Comparison of ENCODE assay signal across 33 cellular contexts in the genomic region with DNA sequence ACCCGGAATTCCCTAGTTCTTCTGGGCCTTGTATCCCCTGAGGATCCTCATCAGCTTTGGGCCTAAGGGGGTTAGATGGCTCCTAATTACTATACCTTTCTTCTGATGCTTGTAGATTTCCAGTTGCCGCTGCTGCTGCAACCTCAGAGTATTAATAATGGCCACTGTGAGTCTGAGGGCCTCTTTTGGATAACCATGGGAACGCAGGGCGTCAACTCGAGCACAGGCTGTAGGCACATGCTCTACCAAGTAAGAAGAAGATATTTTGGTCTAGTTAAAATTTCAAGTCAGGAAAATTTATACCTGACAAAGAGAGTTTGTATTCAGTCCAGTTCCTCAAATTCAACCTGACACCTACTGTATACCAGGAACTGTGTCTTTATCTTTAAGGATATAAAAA. TPM values are rescaled to one million over a fixed set of nuclear protein-coding genes. Genes with fewer than 3 reads are reported as not detected.
DNase-seq lines count a peak whose midpoint lies in the region; ATAC-seq, FAIRE-seq and TF ChIP-seq lines count a peak whose summit lies in the region.
"Had no signal": no experiment of that assay in that cellular context is flagged by ENCODE, and none has a peak within 500 bp of the region (broad histone marks: within the 10 kb centered on the region; RNA-seq: fewer than 3 reads in every experiment).

No MANE protein-coding gene starts in this region.

- 0 out of 2 replicates have a peak, but pooled peaks cover 4% of the 10 kb centered on the region for H4K20me1 ChIP-seq in K562 (replicated peaks; ENCODE audit: control insufficient read depth, insufficient read depth, low read length)
- H4K20me1 ChIP-seq: BLaER1; BLaER1 treated with 17β-estradiol and CSF1 and Interleukin-3, amounts not matched to agents 10 nM and 100 nM had no signal

- H3K27me3 ChIP-seq in K562 (ENCODE audit: control insufficient read depth in 2 of 2, insufficient read depth in 2 of 2, low read length in 2 of 2), result no peaks in the 10 kb centered on the region
- H3K27me3 ChIP-seq: BE2C; BLaER1; BLaER1 treated with 17β-estradiol and CSF1 and Interleukin-3, amounts not matched to agents 10 nM and 100 nM had no signal

- ATAC-seq in K562 (no peak), GM21390 (IDR thresholded peaks at IDR 0.05; ENCODE audit: unreplicated experiment) (no peak)
- ATAC-seq: A549; CD8-positive, alpha-beta T cell had no signal

- intact Hi-C loops in K562 (cut with micrococcal nuclease), result no loop called here

- POLR2A ChIA-PET in K562 (lab: Yijun Ruan, JAX), result interaction anchor here (0.6 to 1.2 kb wide), 3 partner anchors 10 to 504 kb away, joined by 3 to 4 read pairs (median 3); no protein-coding TSS in a partner anchor

- H3K27ac ChIP-seq in K562 (ENCODE audit: extremely low read depth, low read depth, low read length), result no peak overlapping the region
- H3K27ac ChIP-seq: 22Rv1; A549; BLaER1; BLaER1 treated with 17β-estradiol and CSF1 and Interleukin-3, amounts not matched to agents 10 nM and 100 nM; C4-2B had no signal

- peaks cover 32 to 34% of the 10 kb centered on the region in 2 experiments for H3K4me1 ChIP-seq in K562 (replicated peaks in 1 of 2; ENCODE audit: control insufficient read depth in 2 of 2, insufficient read depth in 2 of 2, low read length in 2 of 2)
- H3K4me1 ChIP-seq: BE2C; BLaER1; BLaER1 treated with 17β-estradiol and CSF1 and Interleukin-3, amounts not matched to agents 10 nM and 100 nM; Caco-2 had no signal

- peaks cover 9% of the 10 kb centered on the region for H3K27me3 Mint-ChIP-seq in osteocyte (ENCODE audit: unreplicated experiment)
- H3K27me3 Mint-ChIP-seq: B cell; CD4-positive, alpha-beta memory T cell; CD4-positive, alpha-beta T cell; CD8-positive, alpha-beta memory T cell had no signal

- no peaks in the 10 kb centered on the region for H3K9me1 ChIP-seq in K562 (ENCODE audit: control insufficient read depth, insufficient read depth, low read length)

- no peaks in the 10 kb centered on the region for H3K79me2 ChIP-seq in K562 (ENCODE audit: control insufficient read depth, insufficient read depth, low read length)

- TF ChIP-seq EP300 in K562 (IDR thresholded peaks at IDR 0.05; ENCODE audit: low read length), result no peak

- no peak for TF ChIP-seq POLR2A in K562 (conservative IDR thresholded peaks at IDR 0.05)

- WGBS in K562 (ENCODE audit: insufficient coverage, low coverage, missing lambda C conversion rate), result 30% methylated on average over 5 of the region's 5 CpGs

- H3K27ac Mint-ChIP-seq in osteocyte (ENCODE audit: unreplicated experiment), result no peak overlapping the region
- H3K27ac Mint-ChIP-seq: B cell; CD14-positive monocyte; CD4-positive, alpha-beta memory T cell; CD4-positive, alpha-beta T cell; CD4-positive, CD25-positive, alpha-beta regulatory T cell; CD8-positive, alpha-beta memory T cell; CD8-positive, alpha-beta T cell had no signal

- no peaks in the 10 kb centered on the region for H3K36me3 Mint-ChIP-seq in osteocyte (ENCODE audit: unreplicated experiment)
- H3K36me3 Mint-ChIP-seq: CD14-positive monocyte; CD4-positive, CD25-positive, alpha-beta regulatory T cell had no signal

- FAIRE-seq in K562 (lab: Jason Lieb, UNC), result no peak
- FAIRE-seq: A204.1, A549, D721Med had no signal

- H3K4me3 ChIP-seq in K562, result no peak overlapping the region
- H3K4me3 ChIP-seq: A549; BLaER1; BLaER1 treated with 17β-estradiol and CSF1 and Interleukin-3, amounts not matched to agents 10 nM and 100 nM had no signal

- BruUV-seq in K562 (replicated peaks; lab: Mats Ljungman, UMichigan), result no TSS peak

- in situ Hi-C loops in K562 (cut with MboI), result no loop called here

- H3K9me3 Mint-ChIP-seq in osteocyte (ENCODE audit: unreplicated experiment), result no peaks in the 10 kb centered on the region
- H3K9me3 Mint-ChIP-seq: CD14-positive monocyte; CD4-positive, alpha-beta memory T cell; CD4-positive, alpha-beta T cell; CD4-positive, CD25-positive, alpha-beta regulatory T cell; CD8-positive, alpha-beta memory T cell; CD8-positive, alpha-beta T cell had no signal

- H3K9ac ChIP-seq in K562 (ENCODE audit: insufficient read depth in 1 of 2, low read depth in 2 of 2, low read length in 2 of 2), result no peak overlapping the region
- H3K9ac ChIP-seq: BLaER1; BLaER1 treated with 17β-estradiol and CSF1 and Interleukin-3, amounts not matched to agents 10 nM and 100 nM had no signal

- no peak for TF ChIP-seq RAD21 in K562 (CRISPR knock-in tag; conservative IDR thresholded peaks at IDR 0.05 in 1 of 2, IDR thresholded peaks at IDR 0.05 in 1 of 2)

- DNase-seq in K562 (ENCODE audit: extremely low read depth in 1 of 4, low spot score in 3 of 4) (peak in 1 of 4 experiments; percentile 37), osteocyte (ENCODE audit: extremely low spot score, unreplicated experiment) (peak; percentile 13)
- DNase-seq in activated CD4-positive, alpha-beta T cell treated with anti-CD3 and anti-CD28 coated beads, Interleukin-2, amount 50 U/mL, for 1 hour, result no peak
- DNase-seq: 8988T; ACHN; AML-193; BE2C; C1 segment of cervical spinal cord; Caco-2; Calu3; CD4-positive, alpha-beta memory T cell; CD4-positive, alpha-beta T cell; CD4-positive, CD25-positive, alpha-beta regulatory T cell; CD8-positive, alpha-beta memory T cell; CD8-positive, alpha-beta T cell; COR-L47; DMS 273 treated with DMSO at 0.1 percent for 48 hours; DMS153; DMS53; DMS79; DMS79 treated with DMSO at 0.1 percent for 48 hours; DND-41; EL had no signal

- H3K4me2 ChIP-seq in K562 (ENCODE audit: insufficient read depth, low read length), result no peak overlapping the region
- H3K4me2 ChIP-seq: A549; BLaER1; BLaER1 treated with 17β-estradiol and CSF1 and Interleukin-3, amounts not matched to agents 10 nM and 100 nM had no signal

- H3K9me3 ChIP-seq in K562 (replicated peaks; ENCODE audit: control insufficient read depth, insufficient read depth, low read depth, low read length), result no peaks in the 10 kb centered on the region
- H3K9me3 ChIP-seq: A549, BE2C, BLaER1, Caco-2 had no signal

- no peak overlapping the region for H2AFZ ChIP-seq in K562 (ENCODE audit: low read depth, low read length)

- CTCF ChIA-PET in K562 (lab: Yijun Ruan, JAX; ENCODE audit: low intra/inter-chr PET ratio), result no interaction called here

- no peaks in the 10 kb centered on the region for H3K4me1 Mint-ChIP-seq in osteocyte (ENCODE audit: unreplicated experiment)
- H3K4me1 Mint-ChIP-seq: B cell; CD4-positive, alpha-beta memory T cell; CD4-positive, CD25-positive, alpha-beta regulatory T cell; CD8-positive, alpha-beta memory T cell had no signal

- H3K36me3 ChIP-seq in K562 (ENCODE audit: control insufficient read depth, insufficient read depth, low read length), result no peaks in the 10 kb centered on the region
- H3K36me3 ChIP-seq: BE2C; BLaER1; BLaER1 treated with 17β-estradiol and CSF1 and Interleukin-3, amounts not matched to agents 10 nM and 100 nM had no signal

- TF ChIP-seq CTCF in K562 (IDR thresholded peaks at IDR 0.05 in 2 of 3, conservative IDR thresholded peaks at IDR 0.05 in 1 of 3; ENCODE audit: insufficient read depth in 2 of 3, low read depth in 1 of 3, low read length in 3 of 3), result peak in 1 of 3 experiments; percentile 14; a peak in 1 of 6 replicates
- no peak for TF ChIP-seq CTCF in osteocyte (IDR thresholded peaks at IDR 0.05)

- H3K4me3 Mint-ChIP-seq in osteocyte (ENCODE audit: unreplicated experiment), result no peak overlapping the region
- H3K4me3 Mint-ChIP-seq: B cell; CD14-positive monocyte; CD4-positive, alpha-beta memory T cell; CD4-positive, alpha-beta T cell; CD4-positive, CD25-positive, alpha-beta regulatory T cell; CD8-positive, alpha-beta memory T cell; CD8-positive, alpha-beta T cell had no signal

RNA-seq across cellular contexts. Expression of gene UROD, which starts 28.2 kb away (rescaled TPM):
- total RNA-seq in K562 (2011; cell fraction: chromatin; rRNA removed; ENCODE audit: low replicate concordance), result 626 and 1,262 TPM in 2 replicates
- 1,054 and 1,087 TPM in 2 replicates for total RNA-seq in K562 (2011; cell fraction: nucleolus; rRNA removed)
- 885 and 908 TPM in 2 replicates for total RNA-seq in K562 (2011; cell fraction: nucleoplasm; rRNA removed)
- total RNA-seq in K562 (2014; rRNA removed), result 781 and 785 TPM in 2 replicates
- total RNA-seq in K562 (2014; rRNA removed; fragmentation: Illumina TruSeq; extraction: Trizol), result 415 and 533 TPM in 2 replicates
- total RNA-seq in K562 (2015; rRNA removed; fragmentation: Illumina TruSeq; extraction: Trizol), result 534 and 555 TPM in 2 replicates
- total RNA-seq in K562 (2021), result 636 and 644 TPM in 2 replicates
- 1,018 and 1,100 TPM in 2 replicates for polyA plus RNA-seq in K562 (2011; rRNA removed)
- 1,522 and 2,076 TPM in 2 replicates for polyA plus RNA-seq in K562 (2011; cell fraction: cytosol; rRNA removed)
- polyA plus RNA-seq in K562 (2011; cell fraction: nucleus; rRNA removed), result 2,252 and 2,347 TPM in 2 replicates
- 601 and 622 TPM in 2 replicates for polyA plus RNA-seq in K562 (2012)
- polyA plus RNA-seq in K562 (2014; fragmentation: Illumina TruSeq; extraction: Trizol), result 977 and 1,110 TPM in 2 replicates
- polyA plus RNA-seq in K562 (2014; fragmentation: Nextera tagmentation; extraction: Ambion mirVana), result 1,000 to 10,000 TPM; 2,545 to 2,933 TPM
- 1,156 and 1,201 TPM in 2 replicates for polyA plus RNA-seq in K562 (2014; rRNA removed)
- 505 and 658 TPM in 2 replicates for polyA minus RNA-seq in K562 (2011; rRNA and poly(A)+ RNA removed)
- polyA minus RNA-seq in K562 (2011; cell fraction: cytosol; rRNA and poly(A)+ RNA removed), result 286 and 319 TPM in 2 replicates
- polyA minus RNA-seq in K562 (2011; cell fraction: nucleus; rRNA and poly(A)+ RNA removed), result 356 and 526 TPM in 2 replicates
- total RNA-seq in osteocyte, result 128 and 131 TPM in 2 replicates

RNA-seq across cellular contexts. Expression of gene HECTD3, which starts 29.2 kb away (rescaled TPM):
- 71.0 and 140 TPM in 2 replicates for total RNA-seq in K562 (2011; cell fraction: chromatin; rRNA removed; ENCODE audit: low replicate concordance)
- total RNA-seq in K562 (2011; cell fraction: nucleolus; rRNA removed), result 70.4 and 73.5 TPM in 2 replicates
- 74.3 and 95.3 TPM in 2 replicates for total RNA-seq in K562 (2011; cell fraction: nucleoplasm; rRNA removed)
- total RNA-seq in K562 (2014; rRNA removed) (18.9 and 24.5 TPM in 2 replicates), K562 (2014; rRNA removed; fragmentation: Illumina TruSeq; extraction: Trizol) (12.4 and 15.0 TPM in 2 replicates), K562 (2015; rRNA removed; fragmentation: Illumina TruSeq; extraction: Trizol) (15.3 and 16.9 TPM in 2 replicates), K562 (2021) (50.7 and 50.8 TPM in 2 replicates), osteocyte (48.1 and 49.4 TPM in 2 replicates)
- polyA plus RNA-seq in K562 (2011; rRNA removed) (37.8 and 45.2 TPM in 2 replicates), K562 (2014; fragmentation: Illumina TruSeq; extraction: Trizol) (42.2 and 43.9 TPM in 2 replicates), K562 (2014; fragmentation: Nextera tagmentation; extraction: Ambion mirVana) (1 to 10 TPM; 6.3 to 9.8 TPM), K562 (2014; rRNA removed) (32.4 and 42.2 TPM in 2 replicates)
- polyA plus RNA-seq in K562 (2011; cell fraction: cytosol; rRNA removed), result 50.2 and 64.7 TPM in 2 replicates
- 125 TPM in 2 replicates for polyA plus RNA-seq in K562 (2011; cell fraction: nucleus; rRNA removed)
- polyA plus RNA-seq in K562 (2012), result 41.1 and 54.2 TPM in 2 replicates
- polyA minus RNA-seq in K562 (2011; rRNA and poly(A)+ RNA removed), result 50.3 and 71.9 TPM in 2 replicates
- polyA minus RNA-seq in K562 (2011; cell fraction: cytosol; rRNA and poly(A)+ RNA removed), result 28.9 and 35.3 TPM in 2 replicates
- polyA minus RNA-seq in K562 (2011; cell fraction: nucleus; rRNA and poly(A)+ RNA removed), result 21.5 and 27.9 TPM in 2 replicates

RNA-seq across cellular contexts. Expression of gene EIF2B3, which starts 53.9 kb away (rescaled TPM):
- 135 and 205 TPM in 2 replicates for total RNA-seq in K562 (2011; cell fraction: chromatin; rRNA removed; ENCODE audit: low replicate concordance)
- total RNA-seq in K562 (2011; cell fraction: nucleolus; rRNA removed), result 72.0 and 79.1 TPM in 2 replicates
- 103 and 112 TPM in 2 replicates for total RNA-seq in K562 (2011; cell fraction: nucleoplasm; rRNA removed)
- total RNA-seq in K562 (2014; rRNA removed) (94.5 and 101 TPM in 2 replicates), K562 (2014; rRNA removed; fragmentation: Illumina TruSeq; extraction: Trizol) (184 and 199 TPM in 2 replicates), K562 (2015; rRNA removed; fragmentation: Illumina TruSeq; extraction: Trizol) (141 and 149 TPM in 2 replicates), K562 (2021) (124 and 127 TPM in 2 replicates), osteocyte (29.8 and 30.2 TPM in 2 replicates)
- polyA plus RNA-seq in K562 (2011; rRNA removed) (119 and 161 TPM in 2 replicates), K562 (2014; fragmentation: Illumina TruSeq; extraction: Trizol) (128 and 148 TPM in 2 replicates), K562 (2014; fragmentation: Nextera tagmentation; extraction: Ambion mirVana) (100 to 1,000 TPM; 393 to 523 TPM), K562 (2014; rRNA removed) (118 and 121 TPM in 2 replicates)
- polyA plus RNA-seq in K562 (2011; cell fraction: cytosol; rRNA removed), result 52.0 and 80.5 TPM in 2 replicates
- polyA plus RNA-seq in K562 (2011; cell fraction: nucleus; rRNA removed), result 26.0 and 39.6 TPM in 2 replicates
- polyA plus RNA-seq in K562 (2012), result 57.6 and 118 TPM in 2 replicates
- 217 and 243 TPM in 2 replicates for polyA minus RNA-seq in K562 (2011; rRNA and poly(A)+ RNA removed)
- polyA minus RNA-seq in K562 (2011; cell fraction: cytosol; rRNA and poly(A)+ RNA removed), result 41.9 and 56.7 TPM in 2 replicates
- 64.4 and 88.5 TPM in 2 replicates for polyA minus RNA-seq in K562 (2011; cell fraction: nucleus; rRNA and poly(A)+ RNA removed)
